12 cellular contexts compared by ENCODE assay signal in the genomic region with DNA sequence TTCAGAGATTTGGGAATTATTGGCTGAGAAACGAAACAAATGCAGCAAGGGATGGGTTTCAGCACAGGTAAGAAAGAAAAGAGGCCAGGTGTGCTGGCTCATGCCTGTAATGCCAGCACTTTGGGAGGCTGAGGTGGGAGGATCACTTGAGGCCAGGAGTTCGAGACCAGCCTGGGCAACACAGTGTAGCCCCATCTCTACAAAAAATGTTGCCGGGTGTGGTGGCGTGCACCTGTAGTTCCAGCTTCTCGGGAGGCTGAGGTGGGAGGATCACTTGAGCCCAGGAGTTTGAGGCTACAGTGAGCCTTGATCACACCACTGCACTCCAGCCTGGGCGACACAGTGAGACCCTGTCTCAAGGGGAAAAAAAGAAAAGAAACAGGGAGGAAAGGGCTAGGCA. TPM values are rescaled to one million over a fixed set of nuclear protein-coding genes. Genes with fewer than 3 reads are reported as not detected.
DNase-seq lines count a peak whose midpoint lies in the region; ATAC-seq and TF ChIP-seq lines count a peak whose summit lies in the region.
"Not testable (repeated sequence)": the region's sequence is repeated elsewhere in the genome, so short reads cannot be mapped to it uniquely, and the experiment has no call there.
"Had no signal": no experiment of that assay in that cellular context is flagged by ENCODE, and none has a peak within 500 bp of the region (broad histone marks: within the 10 kb centered on the region; RNA-seq: fewer than 3 reads in every experiment).

No MANE protein-coding gene starts in this region.

- H3K36me3 Mint-ChIP-seq in WTC11, result peaks cover 30% of the 10 kb centered on the region
- not testable (repeated sequence) for H3K36me3 Mint-ChIP-seq in activated T-helper 17 cell treated with anti-CD3 and anti-CD28 coated beads, Interleukin-2, amount 50 U/mL, for 72 hours (ENCODE audit: low read depth); glutamatergic neuron (ENCODE audit: unreplicated experiment); stimulated activated naive B cell treated with anti-CD40 and anti-IgM and Interleukin-4, amounts not matched to agents 10 μg/mL and 1 μg/mL and 100 μg/mL, for 72 hours
- peaks cover 35% of the 10 kb centered on the region for H3K36me3 Mint-ChIP-seq in chondrocyte (ENCODE audit: low read depth)
- peaks cover 64% of the 10 kb centered on the region for H3K36me3 Mint-ChIP-seq in nephron (ENCODE audit: low read depth)
- peaks cover 15% of the 10 kb centered on the region for H3K36me3 Mint-ChIP-seq in neural crest cell (ENCODE audit: low read depth)

- H3K4me1 Mint-ChIP-seq in WTC11 (peaks cover 16% of the 10 kb centered on the region), chondrocyte (ENCODE audit: low read depth) (peaks cover 16% of the 10 kb centered on the region), glutamatergic neuron (ENCODE audit: low read depth, unreplicated experiment) (peaks cover 16% of the 10 kb centered on the region), nephron (peaks cover 66% of the 10 kb centered on the region), neural crest cell (peaks cover 13% of the 10 kb centered on the region)
- not testable (repeated sequence) for H3K4me1 Mint-ChIP-seq in activated T-helper 17 cell treated with anti-CD3 and anti-CD28 coated beads, Interleukin-2, amount 50 U/mL, for 72 hours; stimulated activated naive B cell treated with anti-CD40 and anti-IgM and Interleukin-4, amounts not matched to agents 10 μg/mL and 1 μg/mL and 100 μg/mL, for 72 hours

- POLR2A ChIA-PET in HEK293 (lab: Yijun Ruan, JAX); WTC11 (lab: Charles Lee): not testable (repeated sequence)

- peaks cover 0 to 11% of the 10 kb centered on the region in 2 experiments; a peak in 2 of 3 replicates for H3K36me3 ChIP-seq in HEK293 (ENCODE audit: control insufficient read depth in 2 of 2, insufficient read depth in 1 of 2, low read length in 2 of 2)

- not testable (repeated sequence) for H3K27ac ChIP-seq in HEK293 (ENCODE audit: extremely low read depth, low read depth, low read length)

- not testable (repeated sequence) for H3K4me1 ChIP-seq in HEK293 (ENCODE audit: control insufficient read depth, insufficient read depth, low read length)

- H3K27ac Mint-ChIP-seq in WTC11, result not testable (repeated sequence)
- H3K27ac Mint-ChIP-seq in activated T-helper 17 cell treated with anti-CD3 and anti-CD28 coated beads, Interleukin-2, amount 50 U/mL, for 72 hours, result peak overlapping the region; percentile 4
- H3K27ac Mint-ChIP-seq in chondrocyte (ENCODE audit: unreplicated experiment) (peak overlapping the region; percentile 43), glutamatergic neuron (ENCODE audit: unreplicated experiment) (peak overlapping the region; percentile 69), nephron (peak overlapping the region; percentile 4 to 38 (median 11)), neural crest cell (ENCODE audit: unreplicated experiment) (peak overlapping the region; percentile 16)
- H3K27ac Mint-ChIP-seq in stimulated activated naive B cell treated with anti-CD40 and anti-IgM and Interleukin-4, amounts not matched to agents 10 μg/mL and 1 μg/mL and 100 μg/mL, for 72 hours, result peak overlapping the region; percentile 21

- H3K9me3 Mint-ChIP-seq in WTC11, result peaks cover 17% of the 10 kb centered on the region
- H3K9me3 Mint-ChIP-seq in activated T-helper 17 cell treated with anti-CD3 and anti-CD28 coated beads, Interleukin-2, amount 50 U/mL, for 72 hours; chondrocyte (ENCODE audit: low read depth); glutamatergic neuron (ENCODE audit: unreplicated experiment); nephron; neural crest cell; stimulated activated naive B cell treated with anti-CD40 and anti-IgM and Interleukin-4, amounts not matched to agents 10 μg/mL and 1 μg/mL and 100 μg/mL, for 72 hours: not testable (repeated sequence)

- not testable (repeated sequence) for H3K4me3 ChIP-seq in HEK293 (ENCODE audit: low read depth, low read length)

- not testable (repeated sequence) for H3K9me3 ChIP-seq in HEK293 (ENCODE audit: control insufficient read depth, insufficient read depth, low read depth, low read length)

- not testable (repeated sequence) for H3K27me3 Mint-ChIP-seq in WTC11 (ENCODE audit: low read depth); activated T-helper 17 cell treated with anti-CD3 and anti-CD28 coated beads, Interleukin-2, amount 50 U/mL, for 72 hours; chondrocyte (ENCODE audit: low read depth); glutamatergic neuron (ENCODE audit: unreplicated experiment); nephron (ENCODE audit: low read depth); neural crest cell (ENCODE audit: low read depth)
- H3K27me3 Mint-ChIP-seq in stimulated activated naive B cell treated with anti-CD40 and anti-IgM and Interleukin-4, amounts not matched to agents 10 μg/mL and 1 μg/mL and 100 μg/mL, for 72 hours, result peaks cover 61 to 73% of the 10 kb centered on the region in 2 donors

- H3K4me3 Mint-ChIP-seq in WTC11; activated T-helper 17 cell treated with anti-CD3 and anti-CD28 coated beads, Interleukin-2, amount 50 U/mL, for 72 hours; chondrocyte (ENCODE audit: unreplicated experiment); glutamatergic neuron (ENCODE audit: unreplicated experiment); nephron; neural crest cell; stimulated activated naive B cell treated with anti-CD40 and anti-IgM and Interleukin-4, amounts not matched to agents 10 μg/mL and 1 μg/mL and 100 μg/mL, for 72 hours: not testable (repeated sequence)

- not testable (repeated sequence) for DNase-seq in WTC11 (ENCODE audit: low spot score); chondrocyte (ENCODE audit: low spot score); glutamatergic neuron; neural crest cell (ENCODE audit: low read depth, low spot score); stimulated activated naive B cell treated with anti-CD40 and anti-IgM and Interleukin-4, amounts not matched to agents 10 μg/mL and 1 μg/mL and 100 μg/mL, for 72 hours

- CTCF ChIA-PET in HEK293 (lab: Yijun Ruan, JAX); WTC11 (lab: Charles Lee): not testable (repeated sequence)

- TF ChIP-seq CTCF in HEK293 (tag by site-specific recombination; IDR thresholded peaks at IDR 0.05); WTC11 (IDR thresholded peaks at IDR 0.05); chondrocyte (IDR thresholded peaks at IDR 0.05); glutamatergic neuron (IDR thresholded peaks at IDR 0.05; ENCODE audit: partially characterized antibody, unreplicated experiment); nephron (IDR thresholded peaks at IDR 0.05; ENCODE audit: unreplicated experiment in 3 of 3); neural crest cell (conservative IDR thresholded peaks at IDR 0.05): not testable (repeated sequence)

- not testable (repeated sequence) for ATAC-seq in WTC11; activated T-helper 17 cell treated with anti-CD3 and anti-CD28 coated beads, Interleukin-2, amount 50 U/mL, for 72 hours (replicated peaks); stimulated activated naive B cell treated with anti-CD40 and anti-IgM and Interleukin-4, amounts not matched to agents 10 μg/mL and 1 μg/mL and 100 μg/mL, for 72 hours (replicated peaks)

TF ChIP-seq in HEK293, 187 proteins besides CTCF, POLR2A, EP300 and RAD21:
- TF ChIP-seq ZNF121 (tag by site-specific recombination; IDR thresholded peaks at IDR 0.05), result peak; percentile 63

TF ChIP-seq in WTC11, 78 proteins besides CTCF, POLR2A, EP300 and RAD21:
- TF ChIP-seq ZNF121 (CRISPR knock-in tag; IDR thresholded peaks at IDR 0.05), result peak; percentile 60; the same call in 1 of the 2 replicates

RNA-seq across cellular contexts. Expression of a gene that starts 20.2 kb away (rescaled TPM):
- not detected in 3 replicates for total RNA-seq in WTC11 (2021)
- total RNA-seq in activated T-helper 17 cell treated with anti-CD3 and anti-CD28 coated beads, Interleukin-2, amount 50 U/mL, for 72 hours, result not detected
- not detected in 3 replicates for total RNA-seq in chondrocyte
- total RNA-seq in glutamatergic neuron (ENCODE audit: unreplicated experiment), result not detected
- total RNA-seq in neural crest cell, result not detected in 2 replicates
- total RNA-seq: B cell; Caco-2; CD4-positive, CD25-positive, alpha-beta regulatory T cell; CD8-positive, alpha-beta T cell had no signal
